6 cellular contexts compared by ENCODE assay signal in the genomic region with DNA sequence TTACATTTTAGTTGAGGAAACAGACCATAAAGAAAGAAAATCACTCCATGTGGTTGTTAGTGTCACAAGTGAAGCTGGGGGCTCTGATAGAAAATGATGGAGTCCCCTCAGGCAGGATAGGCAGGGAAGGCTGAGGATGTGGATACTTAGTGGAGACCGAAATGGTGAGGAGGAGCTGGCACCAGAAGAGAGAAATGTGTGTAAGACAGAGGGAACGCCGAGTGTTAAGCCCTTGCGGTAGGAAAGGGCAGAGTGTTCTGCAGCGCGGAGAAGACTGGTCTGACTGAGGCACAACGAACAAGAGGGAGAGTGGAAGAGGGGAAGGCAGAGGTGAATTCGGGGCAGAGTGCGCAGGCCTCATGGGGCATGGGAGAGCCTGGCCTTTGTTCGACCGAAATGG.
A peak's percentile ranks its signal among the peaks of the same experiment; 100 is the strongest.
DNase-seq lines count a peak whose midpoint lies in the region; ATAC-seq and TF ChIP-seq lines count a peak whose summit lies in the region.
"Not testable (repeated sequence)": the region's sequence is repeated elsewhere in the genome, so short reads cannot be mapped to it uniquely, and the experiment has no call there.

No MANE protein-coding gene starts in this region.

- not testable (repeated sequence) for ATAC-seq in T-helper 17 cell; stimulated activated effector memory CD8-positive, alpha-beta T cell treated with anti-CD3 and anti-CD28 coated beads, Interleukin-12 subunit alpha, Interleukin-12 subunit beta, amount 100 ng/mL, for 72 hours

- not testable (repeated sequence) for H2AK5ac ChIP-seq in H9 (ENCODE audit: insufficient read length, low read length)

- H4K5ac ChIP-seq in H9 (ENCODE audit: insufficient read length, low read depth, low read length) = not testable (repeated sequence)

- H3K23ac ChIP-seq in H9 (ENCODE audit: insufficient read length, low read depth, low read length) = not testable (repeated sequence)

- not testable (repeated sequence) for H3K4me3 ChIP-seq in neural progenitor cell

- not testable (repeated sequence) for H3K23me2 ChIP-seq in H9 (ENCODE audit: insufficient read length, low read depth, low read length, poor library complexity, severe bottlenecking)

- not testable (repeated sequence) for H3K27me3 ChIP-seq in H9 (ENCODE audit: insufficient read depth, low read length); neural progenitor cell

- H2AFZ ChIP-seq in H9 (ENCODE audit: low read length); neural progenitor cell (replicated peaks): not testable (repeated sequence)

- not testable (repeated sequence) for H3K79me1 ChIP-seq in H9 (ENCODE audit: insufficient read depth, low read depth, low read length, poor library complexity, severe bottlenecking)

- H3K14ac ChIP-seq in H9 (ENCODE audit: insufficient read depth, low read length) = not testable (repeated sequence)

- not testable (repeated sequence) for H3K4ac ChIP-seq in H9 (ENCODE audit: low read depth, low read length)

- not testable (repeated sequence) for H3K79me2 ChIP-seq in H9 (ENCODE audit: insufficient read depth, low read length); neural progenitor cell (ENCODE audit: low read depth)

- not testable (repeated sequence) for H3K4me2 ChIP-seq in H9 (ENCODE audit: insufficient read depth, insufficient read length, low read length); neural progenitor cell

- H3K56ac ChIP-seq in H9 (ENCODE audit: insufficient read length, low read depth, low read length) = not testable (repeated sequence)

- not testable (repeated sequence) for H3K4me1 Mint-ChIP-seq in H9; T-helper 17 cell; activated naive CD4-positive, alpha-beta T cell treated with anti-CD3 and anti-CD28 coated beads, Interleukin-2, amount 50 U/mL, for 24 hours; nephron progenitor cell; neural progenitor cell; stimulated activated effector memory CD8-positive, alpha-beta T cell treated with anti-CD3 and anti-CD28 coated beads, Interleukin-12 subunit alpha, Interleukin-12 subunit beta, amount 100 ng/mL, for 72 hours

- H2BK5ac ChIP-seq in H9 (ENCODE audit: insufficient read length, low read length) = not testable (repeated sequence)

- no CpG with 5 or more reads among the region's 11 CpGs for WGBS in H9 (ENCODE audit: extremely low coverage, insufficient read length, low lambda C conversion rate)

- H3T11ph ChIP-seq in H9 (ENCODE audit: low read length) = not testable (repeated sequence)

- H2BK20ac ChIP-seq in H9 (ENCODE audit: low read depth, low read length, poor library complexity, severe bottlenecking) = not testable (repeated sequence)

- not testable (repeated sequence) for H3K18ac ChIP-seq in H9 (ENCODE audit: insufficient read length, low read depth, low read length)

- H3K27ac Mint-ChIP-seq in H9 (peak overlapping the region in 2 of 3 experiments; percentile 74 to 92; a peak in 3 of 7 replicates), T-helper 17 cell (peak overlapping the region; percentile 53), nephron progenitor cell (peak overlapping the region; percentile 76), neural progenitor cell (peak overlapping the region; percentile 69)
- H3K27ac Mint-ChIP-seq in activated naive CD4-positive, alpha-beta T cell treated with anti-CD3 and anti-CD28 coated beads, Interleukin-2, amount 50 U/mL, for 24 hours = peak overlapping the region; percentile 43
- H3K27ac Mint-ChIP-seq in stimulated activated effector memory CD8-positive, alpha-beta T cell treated with anti-CD3 and anti-CD28 coated beads, Interleukin-12 subunit alpha, Interleukin-12 subunit beta, amount 100 ng/mL, for 72 hours = peak overlapping the region; percentile 65

- H3K27ac ChIP-seq in H9 (ENCODE audit: insufficient read length, low read depth, low read length); neural progenitor cell: not testable (repeated sequence)

- H3K36me3 Mint-ChIP-seq in H9 (ENCODE audit: insufficient read depth in 1 of 3, low read depth in 3 of 3) = peaks cover 7 to 42% (median 12%) of the 10 kb centered on the region in 3 experiments; a peak in 6 of 7 replicates
- not testable (repeated sequence) for H3K36me3 Mint-ChIP-seq in T-helper 17 cell (ENCODE audit: low read depth); neural progenitor cell
- peaks cover 12% of the 10 kb centered on the region for H3K36me3 Mint-ChIP-seq in activated naive CD4-positive, alpha-beta T cell treated with anti-CD3 and anti-CD28 coated beads, Interleukin-2, amount 50 U/mL, for 24 hours
- peaks cover 57% of the 10 kb centered on the region for H3K36me3 Mint-ChIP-seq in nephron progenitor cell (ENCODE audit: low read depth)
- peaks cover 48% of the 10 kb centered on the region for H3K36me3 Mint-ChIP-seq in stimulated activated effector memory CD8-positive, alpha-beta T cell treated with anti-CD3 and anti-CD28 coated beads, Interleukin-12 subunit alpha, Interleukin-12 subunit beta, amount 100 ng/mL, for 72 hours

- not testable (repeated sequence) for TF ChIP-seq CTCF in H9 (conservative IDR thresholded peaks at IDR 0.05); nephron progenitor cell (IDR thresholded peaks at IDR 0.05); neural progenitor cell (IDR thresholded peaks at IDR 0.05)

- not testable (repeated sequence) for H3K9me3 Mint-ChIP-seq in H9; activated naive CD4-positive, alpha-beta T cell treated with anti-CD3 and anti-CD28 coated beads, Interleukin-2, amount 50 U/mL, for 24 hours; nephron progenitor cell; neural progenitor cell; stimulated activated effector memory CD8-positive, alpha-beta T cell treated with anti-CD3 and anti-CD28 coated beads, Interleukin-12 subunit alpha, Interleukin-12 subunit beta, amount 100 ng/mL, for 72 hours

- not testable (repeated sequence) for H3K9ac ChIP-seq in H9 (ENCODE audit: extremely low read depth, insufficient read length, low read length); neural progenitor cell

- not testable (repeated sequence) for H2BK120ac ChIP-seq in H9 (ENCODE audit: low read depth, low read length, poor library complexity, severe bottlenecking)

- H2BK15ac ChIP-seq in H9 (ENCODE audit: low read depth, low read length) = not testable (repeated sequence)

- H3K4me3 Mint-ChIP-seq in H9; T-helper 17 cell; activated naive CD4-positive, alpha-beta T cell treated with anti-CD3 and anti-CD28 coated beads, Interleukin-2, amount 50 U/mL, for 24 hours; nephron progenitor cell; neural progenitor cell; stimulated activated effector memory CD8-positive, alpha-beta T cell treated with anti-CD3 and anti-CD28 coated beads, Interleukin-12 subunit alpha, Interleukin-12 subunit beta, amount 100 ng/mL, for 72 hours: not testable (repeated sequence)

- H3F3A ChIP-seq in neural progenitor cell (ENCODE audit: low read depth) = not testable (repeated sequence)

- not testable (repeated sequence) for DNase-seq in H9; T-helper 17 cell; nephron progenitor cell; neural progenitor cell (ENCODE audit: low spot score); stimulated activated effector memory CD8-positive, alpha-beta T cell treated with anti-CD3 and anti-CD28 coated beads, Interleukin-12 subunit alpha, Interleukin-12 subunit beta, amount 100 ng/mL, for 72 hours (ENCODE audit: low spot score in 2 of 2)

- H4K91ac ChIP-seq in H9 (ENCODE audit: insufficient read length, low read depth, low read length) = not testable (repeated sequence)

- H3K4me1 ChIP-seq in H9 (ENCODE audit: insufficient read depth, low read length); neural progenitor cell: not testable (repeated sequence)

- not testable (repeated sequence) for H3K9me3 ChIP-seq in H9 (ENCODE audit: control insufficient read depth, low read depth, low read length); T-helper 17 cell (ENCODE audit: control insufficient read depth, low read length, poor library complexity, severe bottlenecking); neural progenitor cell (ENCODE audit: low read depth)

- H4K20me1 ChIP-seq in H9 (ENCODE audit: control insufficient read depth, insufficient read depth, insufficient read length); neural progenitor cell (ENCODE audit: low read depth): not testable (repeated sequence)

- not testable (repeated sequence) for H3K36me3 ChIP-seq in neural progenitor cell

- not testable (repeated sequence) for H3K27me3 Mint-ChIP-seq in H9 (ENCODE audit: low read depth); T-helper 17 cell; activated naive CD4-positive, alpha-beta T cell treated with anti-CD3 and anti-CD28 coated beads, Interleukin-2, amount 50 U/mL, for 24 hours; nephron progenitor cell (ENCODE audit: low read depth, poor library complexity); neural progenitor cell (ENCODE audit: insufficient read depth, low read depth)

- H4K8ac ChIP-seq in H9 (replicated peaks; ENCODE audit: insufficient read length, low read depth, low read length) = not testable (repeated sequence)

- not testable (repeated sequence) for H2BK12ac ChIP-seq in H9 (ENCODE audit: insufficient read length, low read depth, low read length)
